9 cellular contexts compared by ENCODE assay signal in the genomic region with DNA sequence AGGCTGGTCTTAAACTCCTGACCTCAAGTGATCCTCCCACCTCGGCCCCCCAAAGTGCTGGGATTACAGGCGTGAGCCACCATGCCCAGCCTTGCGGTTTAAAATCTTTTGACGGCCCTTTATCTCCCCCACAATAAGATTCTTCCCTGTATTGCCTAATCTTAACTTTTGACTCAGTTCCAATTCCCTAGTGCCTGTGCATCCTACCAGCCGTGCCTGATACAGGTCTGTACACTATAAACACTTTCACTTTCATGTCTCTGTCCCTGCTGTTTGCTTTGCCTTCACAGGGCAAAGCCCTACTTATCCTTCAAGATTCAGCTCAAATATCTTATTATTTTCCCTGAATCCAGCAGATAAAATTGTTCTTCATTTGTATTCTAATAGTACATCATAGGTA.
DNase-seq lines count a peak whose midpoint lies in the region; ATAC-seq and TF ChIP-seq lines count a peak whose summit lies in the region.
"Had no signal": no experiment of that assay in that cellular context is flagged by ENCODE, and none has a peak within 500 bp of the region (broad histone marks: within the 10 kb centered on the region; RNA-seq: fewer than 3 reads in every experiment).

No MANE protein-coding gene starts in this region.

- no peaks in the 10 kb centered on the region for H3K27me3 ChIP-seq in adrenal gland
- H3K27me3 ChIP-seq in WERI-Rb-1 (ENCODE audit: insufficient read depth, low read depth, severe bottlenecking): peaks cover 2% of the 10 kb centered on the region

- ATAC-seq in GM18499 (IDR thresholded peaks at IDR 0.05; ENCODE audit: insufficient read depth, unreplicated experiment) (peak; percentile 47), HG02759 (IDR thresholded peaks at IDR 0.05; ENCODE audit: unreplicated experiment) (peak; percentile 72)

- peak overlapping the region in 1 of 5 donors; percentile 48 for H3K27ac ChIP-seq in adrenal gland
- no peak overlapping the region for H3K27ac ChIP-seq in WERI-Rb-1
- H3K27ac ChIP-seq: HL-60 had no signal

- TF ChIP-seq POLR2A in adrenal gland (IDR thresholded peaks at IDR 0.05): no peak

- no peak for TF ChIP-seq CTCF in adrenal gland (IDR thresholded peaks at IDR 0.05)
- no peak for TF ChIP-seq CTCF in WERI-Rb-1 (IDR thresholded peaks at IDR 0.05; ENCODE audit: low read depth, low read length)

- 9 to 40% (median 30%) methylated on average over 5 of the region's 5 CpGs for WGBS in adrenal gland, 4 donors

- DNase-seq in adrenal gland (peak in 5 of 7 donors; percentile 21 to 53 (median 27)), lung microvascular endothelial cell (ENCODE audit: low read depth in 2 of 2) (peak; percentile 48 to 68), ecto neural progenitor cell (ENCODE audit: low spot score) (no peak), GOT3 (lab: John Stamatoyannopoulos, UW) (no peak), T1000 (lab: John Stamatoyannopoulos, UW) (no peak), WERI-Rb-1 (no peak)

- no peak overlapping the region for H3K4me3 ChIP-seq in adrenal gland
- no peak overlapping the region for H3K4me3 ChIP-seq in WERI-Rb-1 (ENCODE audit: low read depth, low read length)

- no peaks in the 10 kb centered on the region for H3K9me3 ChIP-seq in adrenal gland (replicated peaks in 1 of 3)
- no peaks in the 10 kb centered on the region for H3K9me3 ChIP-seq in WERI-Rb-1 (ENCODE audit: severe bottlenecking)

- H3K4me1 ChIP-seq in adrenal gland (replicated peaks in 1 of 2): no peaks in the 10 kb centered on the region

- intact Hi-C loops in adrenal gland (cut with DNase I): no loop called here

- H3K36me3 ChIP-seq in adrenal gland (replicated peaks in 1 of 2) (no peaks in the 10 kb centered on the region), WERI-Rb-1 (no peaks in the 10 kb centered on the region)

Comparison
In these comparisons a context has a peak if more than half of its experiments do, and no peak if none do; other contexts are left out.
1. DNase-seq: peak in adrenal gland (5 of 7) and lung microvascular endothelial cell (2 of 2); none in ecto neural progenitor cell (single experiment), GOT3 (single experiment), T1000 (single experiment) and WERI-Rb-1 (single experiment).